8 cellular contexts compared by ENCODE assay signal in genomic region chr2:190781604-190782198, GRCh38.
A peak's percentile ranks its signal among the peaks of the same experiment; 100 is the strongest.
DNase-seq lines count a peak whose midpoint lies in the region; ATAC-seq, FAIRE-seq and TF ChIP-seq lines count a peak whose summit lies in the region.

No MANE protein-coding gene starts in this region.

- peaks cover 39% of the 10 kb centered on the region for H3K4me1 Mint-ChIP-seq in activated T-helper 2 cell treated with anti-CD3 and anti-CD28 coated beads, Interferon-gamma antibody, Interleukin-2, Interleukin-4, amounts not matched to agents 10 μg/mL and 5 μg/mL and 100 μg/mL, durations not matched to agents 14 hours and 24 hours and 36 hours (ENCODE audit: low read depth)

- H3K9me3 ChIP-seq in PC-3 (ENCODE audit: low read length) (no peaks in the 10 kb centered on the region), gastroesophageal sphincter (no peaks in the 10 kb centered on the region)

- H2AFZ ChIP-seq in PC-3 (ENCODE audit: low read length), result peak overlapping the region; percentile 12; the same call in 1 of the 2 replicates

- no peak overlapping the region for H3K9ac ChIP-seq in PC-3 (ENCODE audit: low read length)

- H3K9me2 ChIP-seq in PC-3 (replicated peaks; ENCODE audit: low read length), result no peaks in the 10 kb centered on the region

- no peaks in the 10 kb centered on the region for H3F3A ChIP-seq in PC-3 (ENCODE audit: low read length, unreplicated experiment)

- H4K20me1 ChIP-seq in PC-3 (ENCODE audit: low read length), result no peaks in the 10 kb centered on the region

- H3K79me2 ChIP-seq in PC-3 (ENCODE audit: low read length), result no peaks in the 10 kb centered on the region

- no peaks in the 10 kb centered on the region for H3K27me3 Mint-ChIP-seq in activated T-helper 2 cell treated with anti-CD3 and anti-CD28 coated beads, Interferon-gamma antibody, Interleukin-2, Interleukin-4, amounts not matched to agents 10 μg/mL and 5 μg/mL and 100 μg/mL, durations not matched to agents 14 hours and 24 hours and 36 hours (ENCODE audit: low read depth)

- no peak for TF ChIP-seq EP300 in gastroesophageal sphincter (IDR thresholded peaks at IDR 0.05)

- peaks cover 17% of the 10 kb centered on the region for H3K9me3 Mint-ChIP-seq in activated T-helper 2 cell treated with anti-CD3 and anti-CD28 coated beads, Interferon-gamma antibody, Interleukin-2, Interleukin-4, amounts not matched to agents 10 μg/mL and 5 μg/mL and 100 μg/mL, durations not matched to agents 14 hours and 24 hours and 36 hours

- intact Hi-C loops in PC-3 (cut with micrococcal nuclease), result loop anchor here (1.0 to 10.0 kb wide), 4 partner anchors 23 to 373 kb away; partner anchors contain the start of gene STAT4
- intact Hi-C loops in activated T-helper 2 cell treated with anti-CD3 and anti-CD28 coated beads, Interferon-gamma antibody, Interleukin-2, Interleukin-4, amounts not matched to agents 10 μg/mL and 5 μg/mL and 100 μg/mL, durations not matched to agents 14 hours and 24 hours and 36 hours (cut with micrococcal nuclease), result loop anchor here (1.0 to 5.0 kb wide), 4 partner anchors 23 to 249 kb away; no protein-coding TSS in a partner anchor

- H3K4me3 Mint-ChIP-seq in activated T-helper 2 cell treated with anti-CD3 and anti-CD28 coated beads, Interferon-gamma antibody, Interleukin-2, Interleukin-4, amounts not matched to agents 10 μg/mL and 5 μg/mL and 100 μg/mL, durations not matched to agents 14 hours and 24 hours and 36 hours (ENCODE audit: low read depth), result no peak overlapping the region

- H3K4me3 ChIP-seq in PC-3 (ENCODE audit: low read length) (no peak overlapping the region), gastroesophageal sphincter (no peak overlapping the region)

- CTCF ChIA-PET in PC-3 (lab: Charles Lee), result interaction anchor here (1.3 kb wide), 1 partner anchor 22 kb away, joined by 3 read pairs; no protein-coding TSS in a partner anchor

- H3K36me3 Mint-ChIP-seq in activated T-helper 2 cell treated with anti-CD3 and anti-CD28 coated beads, Interferon-gamma antibody, Interleukin-2, Interleukin-4, amounts not matched to agents 10 μg/mL and 5 μg/mL and 100 μg/mL, durations not matched to agents 14 hours and 24 hours and 36 hours (ENCODE audit: low read depth), result peaks cover 3% of the 10 kb centered on the region

- POLR2A ChIA-PET in PC-3 (lab: Charles Lee; ENCODE audit: unreplicated experiment), result no interaction called here

- no peak for TF ChIP-seq POLR2A in gastroesophageal sphincter (IDR thresholded peaks at IDR 0.05)

- TF ChIP-seq CTCF in D721Med (IDR thresholded peaks at IDR 0.05; ENCODE audit: insufficient read depth, missing control alignments) (peak; percentile 68), PC-3 (conservative IDR thresholded peaks at IDR 0.05; ENCODE audit: low read depth, low read length) (peak; percentile 58), gastroesophageal sphincter (IDR thresholded peaks at IDR 0.05) (peak; percentile 47 to 70 (median 63))

- BruUV-seq in PC-3 (replicated peaks; lab: Mats Ljungman, UMichigan), result no TSS peak

- H3K27ac ChIP-seq in PC-3 (ENCODE audit: low read length), result no peak overlapping the region
- no peak overlapping the region for H3K27ac ChIP-seq in gastroesophageal sphincter

- H3K4me2 ChIP-seq in PC-3 (ENCODE audit: low read length), result no peak overlapping the region

- H3K4me1 ChIP-seq in PC-3 (ENCODE audit: insufficient read depth, low read length) (peaks cover 13% of the 10 kb centered on the region), gastroesophageal sphincter (peaks cover 0 to 9% (median 0%) of the 10 kb centered on the region in 3 donors)

- ATAC-seq in PC-3 (peak; percentile 80), gastroesophageal sphincter (no peak), GM19397 (IDR thresholded peaks at IDR 0.05; ENCODE audit: unreplicated experiment) (no peak)

- no peak overlapping the region for H3K27ac Mint-ChIP-seq in activated T-helper 2 cell treated with anti-CD3 and anti-CD28 coated beads, Interferon-gamma antibody, Interleukin-2, Interleukin-4, amounts not matched to agents 10 μg/mL and 5 μg/mL and 100 μg/mL, durations not matched to agents 14 hours and 24 hours and 36 hours

- WGBS in gastroesophageal sphincter (ENCODE audit: low coverage in 1 of 2), 2 donors, result 23 to 26% methylated on average over 4 of the region's 4 CpGs

- FAIRE-seq in D721Med (lab: Jason Lieb, UNC), result no peak

- DNase-seq in D721Med (ENCODE audit: insufficient read length, low spot score), result peak; percentile 34
- DNase-seq in HT1080 (ENCODE audit: low read depth), result peak; percentile 43
- peak; percentile 72 for DNase-seq in PC-3
- peak; percentile 30 for DNase-seq in activated T-helper 2 cell treated with anti-CD3 and anti-CD28 coated beads, Interferon-gamma antibody, Interleukin-2, Interleukin-4, amounts not matched to agents 10 μg/mL and 5 μg/mL and 100 μg/mL, durations not matched to agents 14 hours and 24 hours and 36 hours (ENCODE audit: low spot score)
- peak; percentile 43 for DNase-seq in pulmonary artery endothelial cell (ENCODE audit: low read depth, low spot score)
- no peak for DNase-seq in cerebellar nuclear complex (lab: John Stamatoyannopoulos, UW)

- no peaks in the 10 kb centered on the region for H3K36me3 ChIP-seq in PC-3 (ENCODE audit: low read depth, low read length)
- no peaks in the 10 kb centered on the region for H3K36me3 ChIP-seq in gastroesophageal sphincter

- H3K27me3 ChIP-seq in PC-3 (ENCODE audit: low read length) (no peaks in the 10 kb centered on the region), gastroesophageal sphincter (no peaks in the 10 kb centered on the region)

Comparison
In these comparisons a context has a peak if more than half of its experiments do, and no peak if none do; other contexts are left out.
1. DNase-seq: peak in D721Med (single experiment), HT1080 (single experiment), PC-3 (single experiment), activated T-helper 2 cell treated with anti-CD3 and anti-CD28 coated beads, Interferon-gamma antibody, Interleukin-2, Interleukin-4, amounts not matched to agents 10 μg/mL and 5 μg/mL and 100 μg/mL, durations not matched to agents 14 hours and 24 hours and 36 hours (single experiment) and pulmonary artery endothelial cell (single experiment); none in cerebellar nuclear complex (0 of 2).
2. Peak in every context shown above with its lines, with median percentiles within 50 percentile points of each other: CTCF ChIP-seq.